9 cellular contexts compared by ENCODE assay signal in the genomic region with DNA sequence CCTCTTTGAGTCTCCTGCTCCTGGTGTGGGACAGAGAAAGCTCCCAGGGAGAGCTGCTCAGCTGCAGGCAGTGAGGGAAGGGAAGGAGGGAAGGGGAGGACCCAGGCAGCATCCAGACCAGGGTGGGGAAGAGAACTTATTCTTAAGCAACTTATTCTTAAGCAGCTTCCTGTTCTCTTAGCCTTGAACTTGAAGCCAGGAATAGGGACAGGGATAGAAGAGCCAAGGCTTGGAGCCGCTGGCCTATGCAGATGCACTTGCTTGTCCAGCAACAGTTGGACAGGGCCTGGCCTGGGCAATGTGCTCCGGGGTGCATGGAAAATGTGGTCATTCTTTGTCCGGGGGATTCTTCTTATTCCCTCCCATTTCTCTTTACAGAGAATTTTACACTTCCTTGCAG. TPM values are rescaled to one million over a fixed set of nuclear protein-coding genes. Genes with fewer than 3 reads are reported as not detected.
DNase-seq lines count a peak whose midpoint lies in the region; ATAC-seq and TF ChIP-seq lines count a peak whose summit lies in the region.
"Had no signal": no experiment of that assay in that cellular context is flagged by ENCODE, and none has a peak within 500 bp of the region (broad histone marks: within the 10 kb centered on the region; RNA-seq: fewer than 3 reads in every experiment).

No MANE protein-coding gene starts in this region.

- H3K4me3 ChIP-seq in GM23338 (peak overlapping the region; percentile 40; the same call in 1 of the 2 replicates), heart left ventricle (peak overlapping the region in 2 of 12 donors; percentile 12 to 19), sigmoid colon (no peak overlapping the region)

- intact Hi-C loops in heart left ventricle (cut with DNase I) (loop anchor here in 5 of 10 donors (10.0 kb wide), 5 partner anchors 88 to 648 kb away; partner anchors contain the start of gene IARS1 (in 1 of the 5)), sigmoid colon (cut with DNase I) (loop anchor here (10.0 kb wide), 2 partner anchors 288 to 508 kb away; no protein-coding TSS in a partner anchor)

- H3K27ac ChIP-seq in GM23338 (ENCODE audit: low read depth) (no peak overlapping the region), heart left ventricle (peak overlapping the region in 10 of 12 donors; percentile 5 to 79 (median 60)), sigmoid colon (peak overlapping the region; percentile 52 to 70 (median 64))
- H3K27ac ChIP-seq: VCaP had no signal

- peak overlapping the region; percentile 47; the same call in 1 of the 2 replicates for H3K27ac Mint-ChIP-seq in GM23338
- H3K27ac Mint-ChIP-seq in activated naive CD4-positive, alpha-beta T cell treated with anti-CD3 and anti-CD28 coated beads, Interleukin-2, amount 50 U/mL, for 72 hours = peak overlapping the region in 1 of 2 donors; percentile 96
- H3K27ac Mint-ChIP-seq in naive thymus-derived CD8-positive, alpha-beta T cell = no peak overlapping the region

- no peaks in the 10 kb centered on the region for H3K9me3 Mint-ChIP-seq in GM23338
- no peaks in the 10 kb centered on the region for H3K9me3 Mint-ChIP-seq in activated naive CD4-positive, alpha-beta T cell treated with anti-CD3 and anti-CD28 coated beads, Interleukin-2, amount 50 U/mL, for 72 hours
- H3K9me3 Mint-ChIP-seq in naive thymus-derived CD8-positive, alpha-beta T cell = no peaks in the 10 kb centered on the region

- POLR2A ChIA-PET in naive thymus-derived CD8-positive, alpha-beta T cell (lab: Charles Lee) = no interaction called here

- H3K27me3 ChIP-seq in GM23338 (ENCODE audit: insufficient read depth) (peaks cover 13% of the 10 kb centered on the region), heart left ventricle (peaks cover 0 to 3% (median 2%) of the 10 kb centered on the region in 9 donors), sigmoid colon (peaks cover 0 to 8% (median 1%) of the 10 kb centered on the region in 3 donors)

- H3F3A ChIP-seq in GM23338 (replicated peaks; ENCODE audit: low read depth) = no peaks in the 10 kb centered on the region

- no peaks in the 10 kb centered on the region for H3K9me3 ChIP-seq in heart left ventricle
- no peaks in the 10 kb centered on the region for H3K9me3 ChIP-seq in sigmoid colon

- peak; percentile 14 for ATAC-seq in GM23338
- peak; percentile 33 to 51 (median 48) for ATAC-seq in heart left ventricle
- ATAC-seq in activated naive CD4-positive, alpha-beta T cell treated with anti-CD3 and anti-CD28 coated beads, Interleukin-2, amount 50 U/mL, for 72 hours = no peak
- ATAC-seq in naive thymus-derived CD8-positive, alpha-beta T cell = no peak
- ATAC-seq in esophagus mucosa = no peak

- TF ChIP-seq EP300 in sigmoid colon (IDR thresholded peaks at IDR 0.05) = no peak

- 25 to 54% (median 43%) methylated on average over 3 of the region's 3 CpGs for WGBS in heart left ventricle, 4 donors
- WGBS in sigmoid colon, 2 donors = 57 to 64% methylated on average over 3 of the region's 3 CpGs

- H3K4me2 ChIP-seq in GM23338 = peak overlapping the region; percentile 46

- peaks cover 23% of the 10 kb centered on the region for H3K4me1 Mint-ChIP-seq in GM23338
- peaks cover 0 to 7% (median 3%) of the 10 kb centered on the region in 4 donors for H3K4me1 Mint-ChIP-seq in naive thymus-derived CD8-positive, alpha-beta T cell

- no peaks in the 10 kb centered on the region for H3K36me3 ChIP-seq in GM23338 (ENCODE audit: insufficient read depth)
- no peaks in the 10 kb centered on the region for H3K36me3 ChIP-seq in heart left ventricle
- no peaks in the 10 kb centered on the region for H3K36me3 ChIP-seq in sigmoid colon

- peaks cover 20% of the 10 kb centered on the region for H3K27me3 Mint-ChIP-seq in GM23338 (ENCODE audit: insufficient read depth, low read depth, poor library complexity)
- peaks cover 22 to 68% (median 49%) of the 10 kb centered on the region in 5 donors for H3K27me3 Mint-ChIP-seq in naive thymus-derived CD8-positive, alpha-beta T cell

- peak overlapping the region; percentile 85 for H2AFZ ChIP-seq in GM23338

- no peaks in the 10 kb centered on the region for H4K20me1 ChIP-seq in GM23338 (replicated peaks; ENCODE audit: insufficient read depth)

- DNase-seq in GM23338 (ENCODE audit: low spot score) (no peak), UCSD-AML1 (lab: John Stamatoyannopoulos, UW; ENCODE audit: unreplicated experiment) (peak; percentile 46), heart left ventricle (no peak), sigmoid colon (no peak)
- no peak for DNase-seq in activated naive CD4-positive, alpha-beta T cell treated with anti-CD3 and anti-CD28 coated beads, Interleukin-2, amount 50 U/mL, for 72 hours (ENCODE audit: low spot score in 2 of 2)
- no peak for DNase-seq in naive thymus-derived CD8-positive, alpha-beta T cell
- no peak for DNase-seq in activated CD8-positive, alpha-beta memory T cell treated with anti-CD3 and anti-CD28 coated beads for 24 hours

- no peak for TF ChIP-seq POLR2A in heart left ventricle (IDR thresholded peaks at IDR 0.05)
- TF ChIP-seq POLR2A in sigmoid colon (IDR thresholded peaks at IDR 0.05) = no peak

- no peaks in the 10 kb centered on the region for H3K9me2 ChIP-seq in GM23338 (ENCODE audit: insufficient read depth)

- H3K36me3 Mint-ChIP-seq in GM23338 (ENCODE audit: low read depth) = no peaks in the 10 kb centered on the region
- H3K36me3 Mint-ChIP-seq in activated naive CD4-positive, alpha-beta T cell treated with anti-CD3 and anti-CD28 coated beads, Interleukin-2, amount 50 U/mL, for 72 hours = peaks cover 0 to 5% of the 10 kb centered on the region in 2 donors
- H3K36me3 Mint-ChIP-seq in naive thymus-derived CD8-positive, alpha-beta T cell = no peaks in the 10 kb centered on the region

- no peak overlapping the region for H3K4me3 Mint-ChIP-seq in GM23338
- H3K4me3 Mint-ChIP-seq in naive thymus-derived CD8-positive, alpha-beta T cell = no peak overlapping the region

- TF ChIP-seq CTCF in GM23338 (conservative IDR thresholded peaks at IDR 0.05; ENCODE audit: low read depth in 2 of 2) = no peak
- TF ChIP-seq CTCF in heart left ventricle (IDR thresholded peaks at IDR 0.05) = no peak
- TF ChIP-seq CTCF in sigmoid colon (IDR thresholded peaks at IDR 0.05) = no peak

- no peaks in the 10 kb centered on the region for H3K79me2 ChIP-seq in GM23338 (replicated peaks; ENCODE audit: insufficient read depth)

- H3K4me1 ChIP-seq in GM23338 (ENCODE audit: insufficient read depth) (peaks cover 18% of the 10 kb centered on the region), heart left ventricle (peaks cover 0 to 23% (median 10%) of the 10 kb centered on the region in 12 donors), sigmoid colon (peaks cover 0 to 23% (median 16%) of the 10 kb centered on the region in 4 donors)

TF ChIP-seq in GM23338, 12 proteins besides CTCF, POLR2A, EP300 and RAD21 (continues in another document):
- TF ChIP-seq EZH2phosphoT487 (IDR thresholded peaks at IDR 0.05; ENCODE audit: unreplicated experiment) = no peak
- TF ChIP-seq, protein P1, sequence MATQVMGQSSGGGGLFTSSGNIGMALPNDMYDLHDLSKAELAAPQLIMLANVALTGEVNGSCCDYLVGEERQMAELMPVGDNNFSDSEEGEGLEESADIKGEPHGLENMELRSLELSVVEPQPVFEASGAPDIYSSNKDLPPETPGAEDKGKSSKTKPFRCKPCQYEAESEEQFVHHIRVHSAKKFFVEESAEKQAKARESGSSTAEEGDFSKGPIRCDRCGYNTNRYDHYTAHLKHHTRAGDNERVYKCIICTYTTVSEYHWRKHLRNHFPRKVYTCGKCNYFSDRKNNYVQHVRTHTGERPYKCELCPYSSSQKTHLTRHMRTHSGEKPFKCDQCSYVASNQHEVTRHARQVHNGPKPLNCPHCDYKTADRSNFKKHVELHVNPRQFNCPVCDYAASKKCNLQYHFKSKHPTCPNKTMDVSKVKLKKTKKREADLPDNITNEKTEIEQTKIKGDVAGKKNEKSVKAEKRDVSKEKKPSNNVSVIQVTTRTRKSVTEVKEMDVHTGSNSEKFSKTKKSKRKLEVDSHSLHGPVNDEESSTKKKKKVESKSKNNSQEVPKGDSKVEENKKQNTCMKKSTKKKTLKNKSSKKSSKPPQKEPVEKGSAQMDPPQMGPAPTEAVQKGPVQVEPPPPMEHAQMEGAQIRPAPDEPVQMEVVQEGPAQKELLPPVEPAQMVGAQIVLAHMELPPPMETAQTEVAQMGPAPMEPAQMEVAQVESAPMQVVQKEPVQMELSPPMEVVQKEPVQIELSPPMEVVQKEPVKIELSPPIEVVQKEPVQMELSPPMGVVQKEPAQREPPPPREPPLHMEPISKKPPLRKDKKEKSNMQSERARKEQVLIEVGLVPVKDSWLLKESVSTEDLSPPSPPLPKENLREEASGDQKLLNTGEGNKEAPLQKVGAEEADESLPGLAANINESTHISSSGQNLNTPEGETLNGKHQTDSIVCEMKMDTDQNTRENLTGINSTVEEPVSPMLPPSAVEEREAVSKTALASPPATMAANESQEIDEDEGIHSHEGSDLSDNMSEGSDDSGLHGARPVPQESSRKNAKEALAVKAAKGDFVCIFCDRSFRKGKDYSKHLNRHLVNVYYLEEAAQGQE (IDR thresholded peaks at IDR 0.05; ENCODE audit: unreplicated experiment) = no peak
- no peak for TF ChIP-seq JUNB (IDR thresholded peaks at IDR 0.05; ENCODE audit: unreplicated experiment)
- no peak for TF ChIP-seq NANOG (IDR thresholded peaks at IDR 0.05; ENCODE audit: borderline replicate concordance)

RNA-seq across cellular contexts. Expression of gene SPTLC1, which starts 31.4 kb away (rescaled TPM):
- 91.0 and 100 TPM in 2 replicates for total RNA-seq in GM23338 (2014; rRNA removed; shearing (Covaris generic))
- polyA plus RNA-seq in GM23338 (2016; fragmentation: Nextera tagmentation; extraction: Ambion mirVana) = 42.6 and 54.8 TPM in 2 replicates
- 10 to 100 TPM; 18.0 to 41.0 (median 22.1) TPM for total RNA-seq in heart left ventricle
- polyA plus RNA-seq in heart left ventricle = 10 to 100 TPM; 10.6 to 34.8 TPM
- total RNA-seq in sigmoid colon = 10 to 100 TPM; 55.0 to 75.4 (median 67.8) TPM
- 10 to 100 TPM; 10.2 to 47.1 (median 11.1) TPM for polyA plus RNA-seq in sigmoid colon
- total RNA-seq in activated naive CD4-positive, alpha-beta T cell treated with anti-CD3 and anti-CD28 coated beads, Interleukin-2, amount 50 U/mL, for 72 hours = 10 to 100 TPM; 49.8 to 52.3 TPM
- total RNA-seq in naive thymus-derived CD8-positive, alpha-beta T cell = 10 to 100 TPM; 57.0 to 58.2 TPM
- polyA plus RNA-seq in naive thymus-derived CD8-positive, alpha-beta T cell = 10 to 100 TPM; 36.0 to 41.4 (median 40.5) TPM
- 54.6 TPM for total RNA-seq in esophagus mucosa

Comparison
In these comparisons a context has a peak if more than half of its experiments do, and no peak if none do; other contexts are left out.
1. ATAC-seq: peak in GM23338 (single experiment) and heart left ventricle (4 of 4); none in activated naive CD4-positive, alpha-beta T cell treated with anti-CD3 and anti-CD28 coated beads, Interleukin-2, amount 50 U/mL, for 72 hours (0 of 2), naive thymus-derived CD8-positive, alpha-beta T cell (0 of 2) and esophagus mucosa (single experiment).